1 cellular context compared by ENCODE assay signal in genomic region chr17:47675380-47676198, GRCh38.
TF ChIP-seq lines count a peak whose summit lies in the region.

No MANE protein-coding gene starts in this region.

TF ChIP-seq in endothelial cell of umbilical vein, 7 proteins besides CTCF, POLR2A, EP300 and RAD21:
- TF ChIP-seq JUN (IDR thresholded peaks at IDR 0.05; ENCODE audit: borderline replicate concordance, insufficient read depth, insufficient read length, low read depth) (no peak), MYC (IDR thresholded peaks at IDR 0.05; ENCODE audit: low read depth, low read length) (no peak), EZH2 (IDR thresholded peaks at IDR 0.05; ENCODE audit: borderline replicate concordance, low read depth, low read length, severe bottlenecking) (no peak), POLR2AphosphoS5 (IDR thresholded peaks at IDR 0.05; ENCODE audit: insufficient read depth, low read depth, low read length) (no peak), GATA2 (IDR thresholded peaks at IDR 0.05; ENCODE audit: insufficient read depth, insufficient read length, low read depth, low read length) (no peak), FOS (IDR thresholded peaks at IDR 0.05; ENCODE audit: borderline replicate concordance, insufficient read depth, low read length) (no peak), MAX (IDR thresholded peaks at IDR 0.05; ENCODE audit: insufficient read depth, insufficient read length) (no peak)
